ENCODE assay signal across 1 cellular context in genomic region chr18:46097853-46098615, GRCh38.
TF ChIP-seq lines count a peak whose summit lies in the region.

ATP5F1A (minus strand) TSS chr18:46098296; CDS start chr18:46098231, 65 bp downstream.

TF ChIP-seq in K562, 482 proteins besides CTCF, POLR2A, EP300 and RAD21 (continued from another document and continues in another):
- TF ChIP-seq, protein P1, sequence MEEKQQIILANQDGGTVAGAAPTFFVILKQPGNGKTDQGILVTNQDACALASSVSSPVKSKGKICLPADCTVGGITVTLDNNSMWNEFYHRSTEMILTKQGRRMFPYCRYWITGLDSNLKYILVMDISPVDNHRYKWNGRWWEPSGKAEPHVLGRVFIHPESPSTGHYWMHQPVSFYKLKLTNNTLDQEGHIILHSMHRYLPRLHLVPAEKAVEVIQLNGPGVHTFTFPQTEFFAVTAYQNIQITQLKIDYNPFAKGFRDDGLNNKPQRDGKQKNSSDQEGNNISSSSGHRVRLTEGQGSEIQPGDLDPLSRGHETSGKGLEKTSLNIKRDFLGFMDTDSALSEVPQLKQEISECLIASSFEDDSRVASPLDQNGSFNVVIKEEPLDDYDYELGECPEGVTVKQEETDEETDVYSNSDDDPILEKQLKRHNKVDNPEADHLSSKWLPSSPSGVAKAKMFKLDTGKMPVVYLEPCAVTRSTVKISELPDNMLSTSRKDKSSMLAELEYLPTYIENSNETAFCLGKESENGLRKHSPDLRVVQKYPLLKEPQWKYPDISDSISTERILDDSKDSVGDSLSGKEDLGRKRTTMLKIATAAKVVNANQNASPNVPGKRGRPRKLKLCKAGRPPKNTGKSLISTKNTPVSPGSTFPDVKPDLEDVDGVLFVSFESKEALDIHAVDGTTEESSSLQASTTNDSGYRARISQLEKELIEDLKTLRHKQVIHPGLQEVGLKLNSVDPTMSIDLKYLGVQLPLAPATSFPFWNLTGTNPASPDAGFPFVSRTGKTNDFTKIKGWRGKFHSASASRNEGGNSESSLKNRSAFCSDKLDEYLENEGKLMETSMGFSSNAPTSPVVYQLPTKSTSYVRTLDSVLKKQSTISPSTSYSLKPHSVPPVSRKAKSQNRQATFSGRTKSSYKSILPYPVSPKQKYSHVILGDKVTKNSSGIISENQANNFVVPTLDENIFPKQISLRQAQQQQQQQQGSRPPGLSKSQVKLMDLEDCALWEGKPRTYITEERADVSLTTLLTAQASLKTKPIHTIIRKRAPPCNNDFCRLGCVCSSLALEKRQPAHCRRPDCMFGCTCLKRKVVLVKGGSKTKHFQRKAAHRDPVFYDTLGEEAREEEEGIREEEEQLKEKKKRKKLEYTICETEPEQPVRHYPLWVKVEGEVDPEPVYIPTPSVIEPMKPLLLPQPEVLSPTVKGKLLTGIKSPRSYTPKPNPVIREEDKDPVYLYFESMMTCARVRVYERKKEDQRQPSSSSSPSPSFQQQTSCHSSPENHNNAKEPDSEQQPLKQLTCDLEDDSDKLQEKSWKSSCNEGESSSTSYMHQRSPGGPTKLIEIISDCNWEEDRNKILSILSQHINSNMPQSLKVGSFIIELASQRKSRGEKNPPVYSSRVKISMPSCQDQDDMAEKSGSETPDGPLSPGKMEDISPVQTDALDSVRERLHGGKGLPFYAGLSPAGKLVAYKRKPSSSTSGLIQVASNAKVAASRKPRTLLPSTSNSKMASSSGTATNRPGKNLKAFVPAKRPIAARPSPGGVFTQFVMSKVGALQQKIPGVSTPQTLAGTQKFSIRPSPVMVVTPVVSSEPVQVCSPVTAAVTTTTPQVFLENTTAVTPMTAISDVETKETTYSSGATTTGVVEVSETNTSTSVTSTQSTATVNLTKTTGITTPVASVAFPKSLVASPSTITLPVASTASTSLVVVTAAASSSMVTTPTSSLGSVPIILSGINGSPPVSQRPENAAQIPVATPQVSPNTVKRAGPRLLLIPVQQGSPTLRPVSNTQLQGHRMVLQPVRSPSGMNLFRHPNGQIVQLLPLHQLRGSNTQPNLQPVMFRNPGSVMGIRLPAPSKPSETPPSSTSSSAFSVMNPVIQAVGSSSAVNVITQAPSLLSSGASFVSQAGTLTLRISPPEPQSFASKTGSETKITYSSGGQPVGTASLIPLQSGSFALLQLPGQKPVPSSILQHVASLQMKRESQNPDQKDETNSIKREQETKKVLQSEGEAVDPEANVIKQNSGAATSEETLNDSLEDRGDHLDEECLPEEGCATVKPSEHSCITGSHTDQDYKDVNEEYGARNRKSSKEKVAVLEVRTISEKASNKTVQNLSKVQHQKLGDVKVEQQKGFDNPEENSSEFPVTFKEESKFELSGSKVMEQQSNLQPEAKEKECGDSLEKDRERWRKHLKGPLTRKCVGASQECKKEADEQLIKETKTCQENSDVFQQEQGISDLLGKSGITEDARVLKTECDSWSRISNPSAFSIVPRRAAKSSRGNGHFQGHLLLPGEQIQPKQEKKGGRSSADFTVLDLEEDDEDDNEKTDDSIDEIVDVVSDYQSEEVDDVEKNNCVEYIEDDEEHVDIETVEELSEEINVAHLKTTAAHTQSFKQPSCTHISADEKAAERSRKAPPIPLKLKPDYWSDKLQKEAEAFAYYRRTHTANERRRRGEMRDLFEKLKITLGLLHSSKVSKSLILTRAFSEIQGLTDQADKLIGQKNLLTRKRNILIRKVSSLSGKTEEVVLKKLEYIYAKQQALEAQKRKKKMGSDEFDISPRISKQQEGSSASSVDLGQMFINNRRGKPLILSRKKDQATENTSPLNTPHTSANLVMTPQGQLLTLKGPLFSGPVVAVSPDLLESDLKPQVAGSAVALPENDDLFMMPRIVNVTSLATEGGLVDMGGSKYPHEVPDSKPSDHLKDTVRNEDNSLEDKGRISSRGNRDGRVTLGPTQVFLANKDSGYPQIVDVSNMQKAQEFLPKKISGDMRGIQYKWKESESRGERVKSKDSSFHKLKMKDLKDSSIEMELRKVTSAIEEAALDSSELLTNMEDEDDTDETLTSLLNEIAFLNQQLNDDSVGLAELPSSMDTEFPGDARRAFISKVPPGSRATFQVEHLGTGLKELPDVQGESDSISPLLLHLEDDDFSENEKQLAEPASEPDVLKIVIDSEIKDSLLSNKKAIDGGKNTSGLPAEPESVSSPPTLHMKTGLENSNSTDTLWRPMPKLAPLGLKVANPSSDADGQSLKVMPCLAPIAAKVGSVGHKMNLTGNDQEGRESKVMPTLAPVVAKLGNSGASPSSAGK (IDR thresholded peaks at IDR 0.05) = peak; percentile 83
- TF ChIP-seq TGIF2 (CRISPR knock-in tag; IDR thresholded peaks at IDR 0.05) (no peak), TBP (optimal IDR thresholded peaks at IDR 0.05; ENCODE audit: low read depth, low read length) (peak; percentile 74), MAZ (CRISPR knock-in tag; conservative IDR thresholded peaks at IDR 0.05 in 1 of 2, IDR thresholded peaks at IDR 0.05 in 1 of 2) (peak in 1 of 2 experiments; percentile 22; a peak in 3 of 4 replicates), PHF20 (IDR thresholded peaks at IDR 0.05; ENCODE audit: partially characterized antibody) (peak; percentile 27), NBN (IDR thresholded peaks at IDR 0.05; ENCODE audit: low read depth) (no peak), ZBTB2 (IDR thresholded peaks at IDR 0.05) (no peak), ZNF75A (CRISPR knock-in tag; IDR thresholded peaks at IDR 0.05) (peak; percentile 44; the same call in 1 of the 2 replicates), ATF7 (IDR thresholded peaks at IDR 0.05) (0 out of 2 replicates have a peak, but pooled peaks have one; percentile 32), GABPB2 (CRISPR knock-in tag; conservative IDR thresholded peaks at IDR 0.05) (no peak), WHSC1 (IDR thresholded peaks at IDR 0.05; ENCODE audit: low read length) (no peak), ZBTB7A (IDR thresholded peaks at IDR 0.05; ENCODE audit: borderline replicate concordance, control insufficient read depth, low read depth, low read length) (peak; percentile 34; the same call in 1 of the 2 replicates), MXD1 (CRISPR knock-in tag; IDR thresholded peaks at IDR 0.05; ENCODE audit: borderline replicate concordance, poor library complexity, severe bottlenecking) (peak; percentile 32), SMAD4 (CRISPR knock-in tag; conservative IDR thresholded peaks at IDR 0.05) (0 out of 2 replicates have a peak, but pooled peaks have one; percentile 5), FOXJ3 (CRISPR knock-in tag; IDR thresholded peaks at IDR 0.05) (no peak), ZNF644 (tag; IDR thresholded peaks at IDR 0.05; ENCODE audit: low read depth) (peak; percentile 50; the same call in 1 of the 2 replicates), ILF3 (IDR thresholded peaks at IDR 0.05; ENCODE audit: borderline replicate concordance) (no peak), FOXP4 (CRISPR knock-in tag; IDR thresholded peaks at IDR 0.05; ENCODE audit: borderline replicate concordance) (no peak), ELF4 (CRISPR knock-in tag; IDR thresholded peaks at IDR 0.05) (no peak), KAT7 (CRISPR knock-in tag; IDR thresholded peaks at IDR 0.05; ENCODE audit: borderline replicate concordance) (peak; percentile 69; the same call in 1 of the 2 replicates), NFRKB (IDR thresholded peaks at IDR 0.05; ENCODE audit: low read depth) (peak; percentile 77; the same call in 1 of the 2 replicates), SREBF1 (IDR thresholded peaks at IDR 0.05; ENCODE audit: borderline replicate concordance, low read depth, low read length) (no peak), SMAD3 (CRISPR knock-in tag; conservative IDR thresholded peaks at IDR 0.05) (0 out of 2 replicates have a peak, but pooled peaks have one; percentile 38)
- TF ChIP-seq, protein P2, sequence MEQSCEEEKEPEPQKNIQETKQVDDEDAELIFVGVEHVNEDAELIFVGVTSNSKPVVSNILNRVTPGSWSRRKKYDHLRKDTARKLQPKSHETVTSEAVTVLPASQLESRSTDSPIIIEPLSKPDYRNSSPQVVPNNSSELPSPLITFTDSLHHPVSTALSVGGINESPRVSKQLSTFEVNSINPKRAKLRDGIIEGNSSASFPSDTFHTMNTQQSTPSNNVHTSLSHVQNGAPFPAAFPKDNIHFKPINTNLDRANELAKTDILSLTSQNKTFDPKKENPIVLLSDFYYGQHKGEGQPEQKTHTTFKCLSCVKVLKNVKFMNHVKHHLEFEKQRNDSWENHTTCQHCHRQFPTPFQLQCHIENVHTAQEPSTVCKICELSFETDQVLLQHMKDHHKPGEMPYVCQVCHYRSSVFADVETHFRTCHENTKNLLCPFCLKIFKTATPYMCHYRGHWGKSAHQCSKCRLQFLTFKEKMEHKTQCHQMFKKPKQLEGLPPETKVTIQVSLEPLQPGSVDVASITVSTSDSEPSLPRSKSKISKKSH (CRISPR knock-in tag; IDR thresholded peaks at IDR 0.05) = no peak
- TF ChIP-seq, protein P3, sequence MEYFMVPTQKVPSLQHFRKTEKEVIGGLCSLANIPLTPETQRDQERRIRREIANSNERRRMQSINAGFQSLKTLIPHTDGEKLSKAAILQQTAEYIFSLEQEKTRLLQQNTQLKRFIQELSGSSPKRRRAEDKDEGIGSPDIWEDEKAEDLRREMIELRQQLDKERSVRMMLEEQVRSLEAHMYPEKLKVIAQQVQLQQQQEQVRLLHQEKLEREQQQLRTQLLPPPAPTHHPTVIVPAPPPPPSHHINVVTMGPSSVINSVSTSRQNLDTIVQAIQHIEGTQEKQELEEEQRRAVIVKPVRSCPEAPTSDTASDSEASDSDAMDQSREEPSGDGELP (CRISPR knock-in tag; IDR thresholded peaks at IDR 0.05; ENCODE audit: borderline replicate concordance) = peak; percentile 59; the same call in 1 of the 2 replicates
- TF ChIP-seq, protein P4, sequence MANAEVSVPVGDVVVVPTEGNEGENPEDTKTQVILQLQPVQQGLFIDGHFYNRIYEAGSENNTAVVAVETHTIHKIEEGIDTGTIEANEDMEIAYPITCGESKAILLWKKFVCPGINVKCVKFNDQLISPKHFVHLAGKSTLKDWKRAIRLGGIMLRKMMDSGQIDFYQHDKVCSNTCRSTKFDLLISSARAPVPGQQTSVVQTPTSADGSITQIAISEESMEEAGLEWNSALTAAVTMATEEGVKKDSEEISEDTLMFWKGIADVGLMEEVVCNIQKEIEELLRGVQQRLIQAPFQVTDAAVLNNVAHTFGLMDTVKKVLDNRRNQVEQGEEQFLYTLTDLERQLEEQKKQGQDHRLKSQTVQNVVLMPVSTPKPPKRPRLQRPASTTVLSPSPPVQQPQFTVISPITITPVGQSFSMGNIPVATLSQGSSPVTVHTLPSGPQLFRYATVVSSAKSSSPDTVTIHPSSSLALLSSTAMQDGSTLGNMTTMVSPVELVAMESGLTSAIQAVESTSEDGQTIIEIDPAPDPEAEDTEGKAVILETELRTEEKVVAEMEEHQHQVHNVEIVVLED (CRISPR knock-in tag; IDR thresholded peaks at IDR 0.05) = no peak
- TF ChIP-seq, protein P5, sequence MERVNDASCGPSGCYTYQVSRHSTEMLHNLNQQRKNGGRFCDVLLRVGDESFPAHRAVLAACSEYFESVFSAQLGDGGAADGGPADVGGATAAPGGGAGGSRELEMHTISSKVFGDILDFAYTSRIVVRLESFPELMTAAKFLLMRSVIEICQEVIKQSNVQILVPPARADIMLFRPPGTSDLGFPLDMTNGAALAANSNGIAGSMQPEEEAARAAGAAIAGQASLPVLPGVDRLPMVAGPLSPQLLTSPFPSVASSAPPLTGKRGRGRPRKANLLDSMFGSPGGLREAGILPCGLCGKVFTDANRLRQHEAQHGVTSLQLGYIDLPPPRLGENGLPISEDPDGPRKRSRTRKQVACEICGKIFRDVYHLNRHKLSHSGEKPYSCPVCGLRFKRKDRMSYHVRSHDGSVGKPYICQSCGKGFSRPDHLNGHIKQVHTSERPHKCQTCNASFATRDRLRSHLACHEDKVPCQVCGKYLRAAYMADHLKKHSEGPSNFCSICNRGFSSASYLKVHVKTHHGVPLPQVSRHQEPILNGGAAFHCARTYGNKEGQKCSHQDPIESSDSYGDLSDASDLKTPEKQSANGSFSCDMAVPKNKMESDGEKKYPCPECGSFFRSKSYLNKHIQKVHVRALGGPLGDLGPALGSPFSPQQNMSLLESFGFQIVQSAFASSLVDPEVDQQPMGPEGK (CRISPR knock-in tag; IDR thresholded peaks at IDR 0.05; ENCODE audit: borderline replicate concordance) = no peak
